23 cellular contexts compared by ENCODE assay signal in genomic region chr15:67386947-67387346, GRCh38.
"Had no signal": no experiment of that assay in that cellular context is flagged by ENCODE, and none has a peak within 500 bp of the region (broad histone marks: within the 10 kb centered on the region; RNA-seq: fewer than 3 reads in every experiment).

No MANE protein-coding gene starts in this region.

- H3K4me3 ChIP-seq: SJSA1, SK-N-MC had no signal

- H3K36me3 ChIP-seq: SJSA1 had no signal

- FAIRE-seq: HTR-8/SVneo had no signal

- H3K27ac ChIP-seq: HL-60, KMS-11, SJSA1, SK-N-MC had no signal

- H3K4me2 ChIP-seq: KMS-11 had no signal

- ATAC-seq: Panc1 had no signal

- H3K9me3 ChIP-seq: SJSA1 had no signal

- H3K4me1 ChIP-seq: SJSA1 had no signal

- DNase-seq: Kasumi-1, MM.1S, NCI-H1092 treated with DMSO at 0.1 percent for 48 hours, NCI-H1436, NCI-H187, NCI-H2029, NCI-H2081 treated with DMSO at 0.1 percent for 48 hours, NCI-H2171, NCI-H226, NCI-H446, NCI-H510A, NCI-H524 treated with DMSO at 0.1 percent for 48 hours, NCI-H69, NCI-H774, Right ventricle myocardium superior, RPMI8226, SIG-M5 had no signal

- H3K9ac ChIP-seq: KMS-11 had no signal
